22 cellular contexts compared by ENCODE assay signal in genomic region chr4:104294811-104295210, GRCh38.
DNase-seq lines count a peak whose midpoint lies in the region; ATAC-seq, FAIRE-seq and TF ChIP-seq lines count a peak whose summit lies in the region.
"Had no signal": no experiment of that assay in that cellular context is flagged by ENCODE, and none has a peak within 500 bp of the region (broad histone marks: within the 10 kb centered on the region; RNA-seq: fewer than 3 reads in every experiment).

No MANE protein-coding gene starts in this region.

- FAIRE-seq in bronchial epithelial cell (lab: Jason Lieb, UNC): no peak
- FAIRE-seq: A204.1, D721Med, G401.6, GM12892, GM18507, HepG2 had no signal

- H3K4me3 ChIP-seq in bronchial epithelial cell (ENCODE audit: low read depth, low read length): no peak overlapping the region
- H3K4me3 ChIP-seq: GM23338 had no signal

- DNase-seq in RKO (ENCODE audit: low spot score): peak; percentile 35
- DNase-seq in bronchial epithelial cell (ENCODE audit: low read depth): peak; percentile 22
- peak; percentile 3 for DNase-seq in glomerular visceral epithelial cell (ENCODE audit: extremely low spot score)
- no peak for DNase-seq in stimulated activated CD4-positive, alpha-beta T cell treated with anti-CD3 and anti-CD28 coated beads, Interleukin-4, amount 100 ng/mL, for 4 hours
- no peak for DNase-seq in NCI-H524 (lab: John Stamatoyannopoulos, UW)
- DNase-seq: ACHN; BE2C; C1 segment of cervical spinal cord; CD4-positive, CD25-positive, alpha-beta regulatory T cell; CD8-positive, alpha-beta memory T cell; COR-L47; H7; HFFc6 had no signal

- H3K36me3 ChIP-seq in bronchial epithelial cell (ENCODE audit: control insufficient read depth, insufficient read depth, low read length): no peaks in the 10 kb centered on the region
- H3K36me3 ChIP-seq: BE2C had no signal

- no peaks in the 10 kb centered on the region for H3K27me3 ChIP-seq in bronchial epithelial cell (ENCODE audit: control insufficient read depth, insufficient read depth, low read length)
- H3K27me3 ChIP-seq: BE2C had no signal

- no peak for ATAC-seq in GM19324 (IDR thresholded peaks at IDR 0.05; ENCODE audit: low FRiP score, unreplicated experiment)
- ATAC-seq: GM23338, HCT116, HepG2 had no signal

- no peak for TF ChIP-seq CTCF in bronchial epithelial cell (IDR thresholded peaks at IDR 0.05; ENCODE audit: insufficient read depth, low read length, severe bottlenecking)

Comparison
In these comparisons a context has a peak if more than half of its experiments do, and no peak if none do; other contexts are left out.
1. DNase-seq: peak in RKO (single experiment), bronchial epithelial cell (single experiment) and glomerular visceral epithelial cell (single experiment); none in stimulated activated CD4-positive, alpha-beta T cell treated with anti-CD3 and anti-CD28 coated beads, Interleukin-4, amount 100 ng/mL, for 4 hours (0 of 2) and NCI-H524 (0 of 2).